ENCODE assay signal across 9 cellular contexts in genomic region chr5:139178948-139179347, GRCh38. TPM values are rescaled to one million over a fixed set of nuclear protein-coding genes. Genes with fewer than 3 reads are reported as not detected.
DNase-seq lines count a peak whose midpoint lies in the region; ATAC-seq, FAIRE-seq and TF ChIP-seq lines count a peak whose summit lies in the region.
"Had no signal": no experiment of that assay in that cellular context is flagged by ENCODE, and none has a peak within 500 bp of the region (broad histone marks: within the 10 kb centered on the region; RNA-seq: fewer than 3 reads in every experiment).

No MANE protein-coding gene starts in this region.

- H3K79me2 ChIP-seq in K562 (ENCODE audit: control insufficient read depth, insufficient read depth, low read length) = peaks cover 16% of the 10 kb centered on the region; the same call in 2 of the 3 replicates

- in situ Hi-C loops in K562 (cut with MboI) = no loop called here

- H3K36me3 ChIP-seq in K562 (ENCODE audit: control insufficient read depth, insufficient read depth, low read length) (no peaks in the 10 kb centered on the region), thoracic aorta (no peaks in the 10 kb centered on the region)

- WGBS in K562 (ENCODE audit: insufficient coverage, low coverage, missing lambda C conversion rate) = 10% methylated on average over 1 of the region's 1 CpG

- no peaks in the 10 kb centered on the region for H3K9me1 ChIP-seq in K562 (ENCODE audit: control insufficient read depth, insufficient read depth, low read length)

- no peak overlapping the region for H2AFZ ChIP-seq in K562 (ENCODE audit: low read depth, low read length)

- no peak overlapping the region for H3K27ac ChIP-seq in K562 (ENCODE audit: extremely low read depth, low read depth, low read length)
- peak overlapping the region; percentile 66 for H3K27ac ChIP-seq in thoracic aorta

- H3K4me1 ChIP-seq in K562 (replicated peaks in 1 of 2; ENCODE audit: control insufficient read depth in 2 of 2, insufficient read depth in 2 of 2, low read length in 2 of 2) (peaks cover 14 to 20% of the 10 kb centered on the region in 2 experiments), thoracic aorta (ENCODE audit: control insufficient read depth in 1 of 2, low read depth in 2 of 2) (peaks cover 39 to 53% of the 10 kb centered on the region in 2 donors)

- peak; percentile 45 for TF ChIP-seq EP300 in K562 (IDR thresholded peaks at IDR 0.05; ENCODE audit: low read length)

- H3K9ac ChIP-seq in K562 (ENCODE audit: insufficient read depth in 1 of 2, low read depth in 2 of 2, low read length in 2 of 2) = peak overlapping the region in 1 of 2 experiments; percentile 38; a peak in 1 of 4 replicates

- DNase-seq in NCI-H1105 (lab: John Stamatoyannopoulos, UW) (peak; percentile 27), K562 (ENCODE audit: extremely low read depth in 1 of 4, low spot score in 3 of 4) (peak; percentile 47 to 83 (median 63)), iris pigment epithelial cell (ENCODE audit: low read depth) (peak; percentile 34), thoracic aorta (ENCODE audit: low spot score) (no peak), GM20000 (ENCODE audit: low spot score) (no peak)
- no peak for DNase-seq in activated CD4-positive, CD25-positive, alpha-beta regulatory T cell (lab: John Stamatoyannopoulos, UW)
- DNase-seq: activated naive CD8-positive, alpha-beta T cell treated with anti-CD3 and anti-CD28 coated beads, Interleukin-2, amount 50 U/mL, for 24 hours had no signal

- BruUV-seq in K562 (replicated peaks; lab: Mats Ljungman, UMichigan) = no TSS peak

- no peaks in the 10 kb centered on the region for H3K27me3 ChIP-seq in K562 (ENCODE audit: control insufficient read depth in 2 of 2, insufficient read depth in 2 of 2, low read length in 2 of 2)
- H3K27me3 ChIP-seq in thoracic aorta (replicated peaks; ENCODE audit: insufficient read depth) = no peaks in the 10 kb centered on the region

- TF ChIP-seq CTCF in K562 (IDR thresholded peaks at IDR 0.05 in 2 of 3, conservative IDR thresholded peaks at IDR 0.05 in 1 of 3; ENCODE audit: insufficient read depth in 2 of 3, low read depth in 1 of 3, low read length in 3 of 3) (no peak), thoracic aorta (IDR thresholded peaks at IDR 0.05) (no peak), GM20000 (IDR thresholded peaks at IDR 0.05; ENCODE audit: extremely low read depth, missing control alignments) (no peak)

- POLR2A ChIA-PET in K562 (lab: Yijun Ruan, JAX) = interaction anchor here (1.1 to 1.7 kb wide), 2 partner anchors 9 to 10 kb away, joined by 4 read pairs; no protein-coding TSS in a partner anchor

- peak; percentile 74 for ATAC-seq in K562
- no peak for ATAC-seq in thoracic aorta (ENCODE audit: insufficient number of reproducible peaks, low FRiP score, low read depth)
- ATAC-seq in GM19397 (IDR thresholded peaks at IDR 0.05; ENCODE audit: unreplicated experiment) = no peak
- no peak for ATAC-seq in GM19351 (IDR thresholded peaks at IDR 0.05; ENCODE audit: unreplicated experiment)

- CTCF ChIA-PET in K562 (lab: Yijun Ruan, JAX; ENCODE audit: low intra/inter-chr PET ratio) = no interaction called here

- H4K20me1 ChIP-seq in K562 (replicated peaks; ENCODE audit: control insufficient read depth, insufficient read depth, low read length) = peaks cover 18% of the 10 kb centered on the region; the same call in 1 of the 2 replicates

- intact Hi-C loops in K562 (cut with micrococcal nuclease) = no loop called here

- H3K9me3 ChIP-seq in K562 (replicated peaks; ENCODE audit: control insufficient read depth, insufficient read depth, low read depth, low read length) = no peaks in the 10 kb centered on the region
- no peaks in the 10 kb centered on the region for H3K9me3 ChIP-seq in thoracic aorta

- FAIRE-seq in K562 (lab: Jason Lieb, UNC) = peak; percentile 77

- TF ChIP-seq RAD21 in K562 (CRISPR knock-in tag; conservative IDR thresholded peaks at IDR 0.05 in 1 of 2, IDR thresholded peaks at IDR 0.05 in 1 of 2) = no peak

- H3K4me2 ChIP-seq in K562 (ENCODE audit: insufficient read depth, low read length) = no peak overlapping the region

- H3K4me3 ChIP-seq in K562 = no peak overlapping the region
- no peak overlapping the region for H3K4me3 ChIP-seq in thoracic aorta

- TF ChIP-seq POLR2A in K562 (conservative IDR thresholded peaks at IDR 0.05) = no peak

TF ChIP-seq in K562, 482 proteins besides CTCF, POLR2A, EP300 and RAD21 (continues in another document):
- TF ChIP-seq MYNN (IDR thresholded peaks at IDR 0.05) (peak; percentile 100), MYNN (CRISPR knock-in tag; IDR thresholded peaks at IDR 0.05) (peak; percentile 99), FOSL1 (tag; conservative IDR thresholded peaks at IDR 0.05) (no peak), HDGF (IDR thresholded peaks at IDR 0.05) (no peak), CBFA2T3 (IDR thresholded peaks at IDR 0.05) (0 out of 2 replicates have a peak, but pooled peaks have one; percentile 23), IFI16 (CRISPR knock-in tag; IDR thresholded peaks at IDR 0.05) (no peak), IRF9 (tag; IDR thresholded peaks at IDR 0.05) (no peak), ARID1B (IDR thresholded peaks at IDR 0.05) (0 out of 2 replicates have a peak, but pooled peaks have one; percentile 26), KAT8 (IDR thresholded peaks at IDR 0.05; ENCODE audit: low read depth) (no peak), SUPT5H (IDR thresholded peaks at IDR 0.05) (no peak), RCOR1 (IDR thresholded peaks at IDR 0.05; ENCODE audit: borderline replicate concordance in 1 of 2, low read depth in 2 of 2, low read length in 2 of 2) (peak in 1 of 2 experiments; percentile 41; a peak in 1 of 4 replicates), ARID2 (IDR thresholded peaks at IDR 0.05) (no peak), LEF1 (IDR thresholded peaks at IDR 0.05) (no peak), MTA2 (IDR thresholded peaks at IDR 0.05; ENCODE audit: low read depth) (no peak), MXI1 (IDR thresholded peaks at IDR 0.05; ENCODE audit: low read depth, low read length) (peak; percentile 32; the same call in 1 of the 2 replicates), ZNF212 (CRISPR knock-in tag; IDR thresholded peaks at IDR 0.05) (no peak), ZNF778 (CRISPR knock-in tag; IDR thresholded peaks at IDR 0.05) (no peak)
- TF ChIP-seq, protein P1, sequence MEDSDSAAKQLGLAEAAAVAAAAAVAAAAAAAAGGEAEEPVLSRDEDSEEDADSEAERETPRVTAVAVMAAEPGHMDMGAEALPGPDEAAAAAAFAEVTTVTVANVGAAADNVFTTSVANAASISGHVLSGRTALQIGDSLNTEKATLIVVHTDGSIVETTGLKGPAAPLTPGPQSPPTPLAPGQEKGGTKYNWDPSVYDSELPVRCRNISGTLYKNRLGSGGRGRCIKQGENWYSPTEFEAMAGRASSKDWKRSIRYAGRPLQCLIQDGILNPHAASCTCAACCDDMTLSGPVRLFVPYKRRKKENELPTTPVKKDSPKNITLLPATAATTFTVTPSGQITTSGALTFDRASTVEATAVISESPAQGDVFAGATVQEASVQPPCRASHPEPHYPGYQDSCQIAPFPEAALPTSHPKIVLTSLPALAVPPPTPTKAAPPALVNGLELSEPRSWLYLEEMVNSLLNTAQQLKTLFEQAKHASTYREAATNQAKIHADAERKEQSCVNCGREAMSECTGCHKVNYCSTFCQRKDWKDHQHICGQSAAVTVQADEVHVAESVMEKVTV (CRISPR knock-in tag; IDR thresholded peaks at IDR 0.05) = no peak
- TF ChIP-seq, protein P2, sequence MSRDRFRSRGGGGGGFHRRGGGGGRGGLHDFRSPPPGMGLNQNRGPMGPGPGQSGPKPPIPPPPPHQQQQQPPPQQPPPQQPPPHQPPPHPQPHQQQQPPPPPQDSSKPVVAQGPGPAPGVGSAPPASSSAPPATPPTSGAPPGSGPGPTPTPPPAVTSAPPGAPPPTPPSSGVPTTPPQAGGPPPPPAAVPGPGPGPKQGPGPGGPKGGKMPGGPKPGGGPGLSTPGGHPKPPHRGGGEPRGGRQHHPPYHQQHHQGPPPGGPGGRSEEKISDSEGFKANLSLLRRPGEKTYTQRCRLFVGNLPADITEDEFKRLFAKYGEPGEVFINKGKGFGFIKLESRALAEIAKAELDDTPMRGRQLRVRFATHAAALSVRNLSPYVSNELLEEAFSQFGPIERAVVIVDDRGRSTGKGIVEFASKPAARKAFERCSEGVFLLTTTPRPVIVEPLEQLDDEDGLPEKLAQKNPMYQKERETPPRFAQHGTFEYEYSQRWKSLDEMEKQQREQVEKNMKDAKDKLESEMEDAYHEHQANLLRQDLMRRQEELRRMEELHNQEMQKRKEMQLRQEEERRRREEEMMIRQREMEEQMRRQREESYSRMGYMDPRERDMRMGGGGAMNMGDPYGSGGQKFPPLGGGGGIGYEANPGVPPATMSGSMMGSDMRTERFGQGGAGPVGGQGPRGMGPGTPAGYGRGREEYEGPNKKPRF (IDR thresholded peaks at IDR 0.05; ENCODE audit: low read depth, low read length) = no peak

RNA-seq across cellular contexts. Expression of gene SIL1, which starts 19.2 kb away (rescaled TPM):
- total RNA-seq in K562 (2011; cell fraction: chromatin; rRNA removed; ENCODE audit: low replicate concordance) = 56.7 and 91.8 TPM in 2 replicates
- 64.0 and 77.0 TPM in 2 replicates for total RNA-seq in K562 (2011; cell fraction: nucleolus; rRNA removed)
- total RNA-seq in K562 (2011; cell fraction: nucleoplasm; rRNA removed) = 57.0 and 70.0 TPM in 2 replicates
- total RNA-seq in K562 (2014; rRNA removed) (30.5 and 30.6 TPM in 2 replicates), K562 (2014; rRNA removed; fragmentation: Illumina TruSeq; extraction: Trizol) (20.4 and 23.2 TPM in 2 replicates), K562 (2015; rRNA removed; fragmentation: Illumina TruSeq; extraction: Trizol) (15.2 and 15.4 TPM in 2 replicates), K562 (2021) (19.2 and 29.8 TPM in 2 replicates), thoracic aorta (10 to 100 TPM; 33.1 to 41.2 TPM)
- polyA plus RNA-seq in K562 (2011; rRNA removed) (22.3 and 26.6 TPM in 2 replicates), K562 (2014; fragmentation: Illumina TruSeq; extraction: Trizol) (14.3 and 18.1 TPM in 2 replicates), K562 (2014; fragmentation: Nextera tagmentation; extraction: Ambion mirVana) (1 to 10 TPM; 1.3 to 4.1 TPM), K562 (2014; rRNA removed) (17.3 and 26.7 TPM in 2 replicates)
- polyA plus RNA-seq in K562 (2011; cell fraction: cytosol; rRNA removed) = 25.5 and 54.6 TPM in 2 replicates
- 14.8 and 19.5 TPM in 2 replicates for polyA plus RNA-seq in K562 (2011; cell fraction: nucleus; rRNA removed)
- polyA plus RNA-seq in K562 (2012) = 19.8 and 32.9 TPM in 2 replicates
- polyA minus RNA-seq in K562 (2011; rRNA and poly(A)+ RNA removed) = 33.7 and 45.1 TPM in 2 replicates
- polyA minus RNA-seq in K562 (2011; cell fraction: cytosol; rRNA and poly(A)+ RNA removed) = 14.7 and 21.9 TPM in 2 replicates
- polyA minus RNA-seq in K562 (2011; cell fraction: nucleus; rRNA and poly(A)+ RNA removed) = 12.5 and 26.9 TPM in 2 replicates

Comparison
In these comparisons a context has a peak if more than half of its experiments do, and no peak if none do; other contexts are left out.
1. DNase-seq: peak in NCI-H1105 (single experiment), K562 (4 of 4) and iris pigment epithelial cell (single experiment); none in thoracic aorta (single experiment), activated CD4-positive, CD25-positive, alpha-beta regulatory T cell (0 of 4) and GM20000 (single experiment).